Comparison of ENCODE assay signal across 1 cellular context in genomic region chr6:3258720-3259490, GRCh38.
TF ChIP-seq lines count a peak whose summit lies in the region.

A gene with protein sequence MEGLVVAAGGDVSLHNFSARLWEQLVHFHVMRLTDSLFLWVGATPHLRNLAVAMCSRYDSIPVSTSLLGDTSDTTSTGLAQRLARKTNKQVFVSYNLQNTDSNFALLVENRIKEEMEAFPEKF (plus strand): TSS chr6:3258947. CDS start chr6:3259023, 76 bp downstream.

TF ChIP-seq in HEK293, 187 proteins besides CTCF, POLR2A, EP300 and RAD21 (continued from another document and continues in another):
- TF ChIP-seq ZNF2 (tag by site-specific recombination; IDR thresholded peaks at IDR 0.05) (peak; percentile 23; the same call in 1 of the 2 replicates), ZNF350 (tag by site-specific recombination; IDR thresholded peaks at IDR 0.05) (no peak), ZNF132 (tag by site-specific recombination; IDR thresholded peaks at IDR 0.05; ENCODE audit: borderline replicate concordance) (no peak), ZFHX2 (tag by site-specific recombination; conservative IDR thresholded peaks at IDR 0.05) (peak; percentile 59), ZNF488 (tag by site-specific recombination; IDR thresholded peaks at IDR 0.05) (no peak), YY2 (tag by site-specific recombination; IDR thresholded peaks at IDR 0.05) (peak; percentile 78), SALL2 (tag by site-specific recombination; IDR thresholded peaks at IDR 0.05; ENCODE audit: borderline replicate concordance) (no peak), ZNF324 (tag by site-specific recombination; IDR thresholded peaks at IDR 0.05) (peak; percentile 75; the same call in 1 of the 2 replicates), SETDB1 (IDR thresholded peaks at IDR 0.05; ENCODE audit: insufficient read length, low read length) (no peak), ZFP3 (tag by site-specific recombination; IDR thresholded peaks at IDR 0.05; ENCODE audit: low read depth) (no peak), ZNF335 (tag by site-specific recombination; conservative IDR thresholded peaks at IDR 0.05) (peak; percentile 86), ZNF274 (IDR thresholded peaks at IDR 0.05; ENCODE audit: low read length) (no peak), ZNF274 (tag by site-specific recombination; IDR thresholded peaks at IDR 0.05; ENCODE audit: borderline replicate concordance) (no peak), ZNF596 (tag by site-specific recombination; IDR thresholded peaks at IDR 0.05) (no peak), ZNF785 (tag by site-specific recombination; IDR thresholded peaks at IDR 0.05) (no peak), ZSCAN16 (tag by site-specific recombination; IDR thresholded peaks at IDR 0.05) (no peak), ZNF404 (tag by site-specific recombination; IDR thresholded peaks at IDR 0.05) (no peak), ZNF629 (tag by site-specific recombination; IDR thresholded peaks at IDR 0.05) (peak; percentile 56), SCRT2 (tag by site-specific recombination; IDR thresholded peaks at IDR 0.05) (no peak), ZNF747 (tag by site-specific recombination; IDR thresholded peaks at IDR 0.05) (no peak), ZNF140 (tag by site-specific recombination; IDR thresholded peaks at IDR 0.05) (no peak), ZNF341 (tag by site-specific recombination; IDR thresholded peaks at IDR 0.05; ENCODE audit: low read depth) (peak; percentile 42; the same call in 1 of the 2 replicates), EGR2 (tag by site-specific recombination; IDR thresholded peaks at IDR 0.05; ENCODE audit: low read depth) (peak; percentile 49), KLF10 (tag by site-specific recombination; IDR thresholded peaks at IDR 0.05) (peak; percentile 83), KLF8 (tag by site-specific recombination; IDR thresholded peaks at IDR 0.05) (peak; percentile 98), KLF7 (tag by site-specific recombination; IDR thresholded peaks at IDR 0.05; ENCODE audit: borderline replicate concordance) (peak; percentile 84; the same call in 1 of the 2 replicates), ZNF211 (tag by site-specific recombination; IDR thresholded peaks at IDR 0.05; ENCODE audit: low read depth) (no peak), YY1 (tag by site-specific recombination; IDR thresholded peaks at IDR 0.05) (peak; percentile 53), ZNF692 (tag by site-specific recombination; IDR thresholded peaks at IDR 0.05) (peak; percentile 64; the same call in 1 of the 2 replicates), ZNF677 (tag by site-specific recombination; IDR thresholded peaks at IDR 0.05) (no peak), ZNF416 (tag by site-specific recombination; IDR thresholded peaks at IDR 0.05) (no peak), SP7 (tag by site-specific recombination; IDR thresholded peaks at IDR 0.05) (peak; percentile 37; the same call in 1 of the 2 replicates), ZNF23 (tag by site-specific recombination; IDR thresholded peaks at IDR 0.05; ENCODE audit: borderline replicate concordance) (no peak), KLF9 (tag by site-specific recombination; IDR thresholded peaks at IDR 0.05; ENCODE audit: low read depth) (peak; percentile 96), ZBTB8A (tag by site-specific recombination; IDR thresholded peaks at IDR 0.05) (peak; percentile 47; the same call in 1 of the 2 replicates), ZNF639 (tag by site-specific recombination; IDR thresholded peaks at IDR 0.05) (no peak), ZNF621 (tag by site-specific recombination; IDR thresholded peaks at IDR 0.05) (no peak), KLF1 (tag by site-specific recombination; IDR thresholded peaks at IDR 0.05) (peak; percentile 97), ZNF701 (tag by site-specific recombination; IDR thresholded peaks at IDR 0.05) (no peak), ZNF843 (tag by site-specific recombination; IDR thresholded peaks at IDR 0.05) (no peak), BCL11B (tag by site-specific recombination; IDR thresholded peaks at IDR 0.05; ENCODE audit: low read depth) (no peak), SP3 (tag by site-specific recombination; IDR thresholded peaks at IDR 0.05) (peak; percentile 92), ZNF521 (tag by site-specific recombination; IDR thresholded peaks at IDR 0.05) (no peak), RBAK (tag by site-specific recombination; IDR thresholded peaks at IDR 0.05) (no peak), MYNN (tag by site-specific recombination; IDR thresholded peaks at IDR 0.05; ENCODE audit: borderline replicate concordance) (no peak), ZEB2 (tag by site-specific recombination; IDR thresholded peaks at IDR 0.05) (peak; percentile 67), ZNF221 (tag by site-specific recombination; IDR thresholded peaks at IDR 0.05; ENCODE audit: borderline replicate concordance) (no peak), ZNF112 (tag by site-specific recombination; IDR thresholded peaks at IDR 0.05) (no peak), ZNF169 (tag by site-specific recombination; IDR thresholded peaks at IDR 0.05) (no peak), ZNF292 (tag by site-specific recombination; IDR thresholded peaks at IDR 0.05; ENCODE audit: borderline replicate concordance, low read depth) (no peak), ZNF473 (tag by site-specific recombination; IDR thresholded peaks at IDR 0.05) (no peak), ZNF561 (tag by site-specific recombination; IDR thresholded peaks at IDR 0.05; ENCODE audit: borderline replicate concordance) (0 out of 2 replicates have a peak, but pooled peaks have one; percentile 27)
- TF ChIP-seq, protein P1, sequence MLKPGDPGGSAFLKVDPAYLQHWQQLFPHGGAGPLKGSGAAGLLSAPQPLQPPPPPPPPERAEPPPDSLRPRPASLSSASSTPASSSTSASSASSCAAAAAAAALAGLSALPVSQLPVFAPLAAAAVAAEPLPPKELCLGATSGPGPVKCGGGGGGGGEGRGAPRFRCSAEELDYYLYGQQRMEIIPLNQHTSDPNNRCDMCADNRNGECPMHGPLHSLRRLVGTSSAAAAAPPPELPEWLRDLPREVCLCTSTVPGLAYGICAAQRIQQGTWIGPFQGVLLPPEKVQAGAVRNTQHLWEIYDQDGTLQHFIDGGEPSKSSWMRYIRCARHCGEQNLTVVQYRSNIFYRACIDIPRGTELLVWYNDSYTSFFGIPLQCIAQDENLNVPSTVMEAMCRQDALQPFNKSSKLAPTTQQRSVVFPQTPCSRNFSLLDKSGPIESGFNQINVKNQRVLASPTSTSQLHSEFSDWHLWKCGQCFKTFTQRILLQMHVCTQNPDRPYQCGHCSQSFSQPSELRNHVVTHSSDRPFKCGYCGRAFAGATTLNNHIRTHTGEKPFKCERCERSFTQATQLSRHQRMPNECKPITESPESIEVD (tag by site-specific recombination; IDR thresholded peaks at IDR 0.05): no peak
- TF ChIP-seq, protein P2, sequence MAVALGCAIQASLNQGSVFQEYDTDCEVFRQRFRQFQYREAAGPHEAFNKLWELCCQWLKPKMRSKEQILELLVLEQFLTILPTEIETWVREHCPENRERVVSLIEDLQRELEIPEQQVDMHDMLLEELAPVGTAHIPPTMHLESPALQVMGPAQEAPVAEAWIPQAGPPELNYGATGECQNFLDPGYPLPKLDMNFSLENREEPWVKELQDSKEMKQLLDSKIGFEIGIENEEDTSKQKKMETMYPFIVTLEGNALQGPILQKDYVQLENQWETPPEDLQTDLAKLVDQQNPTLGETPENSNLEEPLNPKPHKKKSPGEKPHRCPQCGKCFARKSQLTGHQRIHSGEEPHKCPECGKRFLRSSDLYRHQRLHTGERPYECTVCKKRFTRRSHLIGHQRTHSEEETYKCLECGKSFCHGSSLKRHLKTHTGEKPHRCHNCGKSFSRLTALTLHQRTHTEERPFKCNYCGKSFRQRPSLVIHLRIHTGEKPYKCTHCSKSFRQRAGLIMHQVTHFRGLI (tag by site-specific recombination; IDR thresholded peaks at IDR 0.05): no peak
- TF ChIP-seq, protein P3, sequence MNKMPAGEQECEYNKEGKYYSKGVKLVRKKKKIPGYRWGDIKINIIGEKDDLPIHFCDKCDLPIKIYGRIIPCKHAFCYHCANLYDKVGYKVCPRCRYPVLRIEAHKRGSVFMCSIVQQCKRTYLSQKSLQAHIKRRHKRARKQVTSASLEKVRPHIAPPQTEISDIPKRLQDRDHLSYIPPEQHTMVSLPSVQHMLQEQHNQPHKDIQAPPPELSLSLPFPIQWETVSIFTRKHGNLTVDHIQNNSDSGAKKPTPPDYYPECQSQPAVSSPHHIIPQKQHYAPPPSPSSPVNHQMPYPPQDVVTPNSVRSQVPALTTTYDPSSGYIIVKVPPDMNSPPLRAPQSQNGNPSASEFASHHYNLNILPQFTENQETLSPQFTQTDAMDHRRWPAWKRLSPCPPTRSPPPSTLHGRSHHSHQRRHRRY (tag by site-specific recombination; IDR thresholded peaks at IDR 0.05): no peak; the same call in 1 of the 2 replicates
- TF ChIP-seq, protein P4, sequence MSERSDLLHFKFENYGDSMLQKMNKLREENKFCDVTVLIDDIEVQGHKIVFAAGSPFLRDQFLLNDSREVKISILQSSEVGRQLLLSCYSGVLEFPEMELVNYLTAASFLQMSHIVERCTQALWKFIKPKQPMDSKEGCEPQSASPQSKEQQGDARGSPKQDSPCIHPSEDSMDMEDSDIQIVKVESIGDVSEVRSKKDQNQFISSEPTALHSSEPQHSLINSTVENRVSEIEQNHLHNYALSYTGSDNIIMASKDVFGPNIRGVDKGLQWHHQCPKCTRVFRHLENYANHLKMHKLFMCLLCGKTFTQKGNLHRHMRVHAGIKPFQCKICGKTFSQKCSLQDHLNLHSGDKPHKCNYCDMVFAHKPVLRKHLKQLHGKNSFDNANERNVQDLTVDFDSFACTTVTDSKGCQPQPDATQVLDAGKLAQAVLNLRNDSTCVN (tag by site-specific recombination; optimal IDR thresholded peaks at IDR 0.05): peak; percentile 97
- TF ChIP-seq, protein P5, sequence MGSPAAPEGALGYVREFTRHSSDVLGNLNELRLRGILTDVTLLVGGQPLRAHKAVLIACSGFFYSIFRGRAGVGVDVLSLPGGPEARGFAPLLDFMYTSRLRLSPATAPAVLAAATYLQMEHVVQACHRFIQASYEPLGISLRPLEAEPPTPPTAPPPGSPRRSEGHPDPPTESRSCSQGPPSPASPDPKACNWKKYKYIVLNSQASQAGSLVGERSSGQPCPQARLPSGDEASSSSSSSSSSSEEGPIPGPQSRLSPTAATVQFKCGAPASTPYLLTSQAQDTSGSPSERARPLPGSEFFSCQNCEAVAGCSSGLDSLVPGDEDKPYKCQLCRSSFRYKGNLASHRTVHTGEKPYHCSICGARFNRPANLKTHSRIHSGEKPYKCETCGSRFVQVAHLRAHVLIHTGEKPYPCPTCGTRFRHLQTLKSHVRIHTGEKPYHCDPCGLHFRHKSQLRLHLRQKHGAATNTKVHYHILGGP (tag by site-specific recombination; IDR thresholded peaks at IDR 0.05): peak; percentile 19; the same call in 1 of the 2 replicates
- TF ChIP-seq, protein P6, sequence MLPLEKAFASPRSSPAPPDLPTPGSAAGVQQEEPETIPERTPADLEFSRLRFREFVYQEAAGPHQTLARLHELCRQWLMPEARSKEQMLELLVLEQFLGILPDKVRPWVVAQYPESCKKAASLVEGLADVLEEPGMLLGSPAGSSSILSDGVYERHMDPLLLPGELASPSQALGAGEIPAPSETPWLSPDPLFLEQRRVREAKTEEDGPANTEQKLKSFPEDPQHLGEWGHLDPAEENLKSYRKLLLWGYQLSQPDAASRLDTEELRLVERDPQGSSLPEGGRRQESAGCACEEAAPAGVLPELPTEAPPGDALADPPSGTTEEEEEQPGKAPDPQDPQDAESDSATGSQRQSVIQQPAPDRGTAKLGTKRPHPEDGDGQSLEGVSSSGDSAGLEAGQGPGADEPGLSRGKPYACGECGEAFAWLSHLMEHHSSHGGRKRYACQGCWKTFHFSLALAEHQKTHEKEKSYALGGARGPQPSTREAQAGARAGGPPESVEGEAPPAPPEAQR (tag by site-specific recombination; IDR thresholded peaks at IDR 0.05): no peak
- TF ChIP-seq, protein P7, sequence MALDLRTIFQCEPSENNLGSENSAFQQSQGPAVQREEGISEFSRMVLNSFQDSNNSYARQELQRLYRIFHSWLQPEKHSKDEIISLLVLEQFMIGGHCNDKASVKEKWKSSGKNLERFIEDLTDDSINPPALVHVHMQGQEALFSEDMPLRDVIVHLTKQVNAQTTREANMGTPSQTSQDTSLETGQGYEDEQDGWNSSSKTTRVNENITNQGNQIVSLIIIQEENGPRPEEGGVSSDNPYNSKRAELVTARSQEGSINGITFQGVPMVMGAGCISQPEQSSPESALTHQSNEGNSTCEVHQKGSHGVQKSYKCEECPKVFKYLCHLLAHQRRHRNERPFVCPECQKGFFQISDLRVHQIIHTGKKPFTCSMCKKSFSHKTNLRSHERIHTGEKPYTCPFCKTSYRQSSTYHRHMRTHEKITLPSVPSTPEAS (tag by site-specific recombination; IDR thresholded peaks at IDR 0.05): peak; percentile 15; the same call in 1 of the 2 replicates
